16 cellular contexts compared by ENCODE assay signal in the genomic region with DNA sequence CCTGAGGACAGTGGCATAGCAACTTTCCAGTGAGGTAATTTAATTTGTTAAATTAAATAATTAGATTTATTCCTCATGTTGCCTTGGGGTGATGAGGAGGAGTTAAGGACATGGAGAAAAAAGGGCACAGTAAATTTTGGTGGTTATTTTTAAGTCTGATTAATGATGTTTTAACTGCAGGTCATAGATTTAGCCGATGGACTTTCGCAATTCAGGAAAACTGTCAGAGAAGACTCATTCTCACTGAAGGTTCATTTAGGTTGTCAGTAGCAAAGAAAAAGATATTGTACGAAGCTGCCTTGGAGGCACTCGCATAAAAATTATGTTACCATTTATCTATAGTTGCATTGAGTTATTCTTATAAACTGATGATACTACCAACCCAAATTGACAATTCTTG.
"Had no signal": no experiment of that assay in that cellular context is flagged by ENCODE, and none has a peak within 500 bp of the region (broad histone marks: within the 10 kb centered on the region; RNA-seq: fewer than 3 reads in every experiment).

No MANE protein-coding gene starts in this region.

- H3K9me3 ChIP-seq: ascending aorta, colonic mucosa, pancreas, spleen, upper lobe of right lung had no signal

- H3K4me1 ChIP-seq: ascending aorta, colonic mucosa, pancreas, spleen, upper lobe of right lung had no signal

- H3K27me3 ChIP-seq: ascending aorta, colonic mucosa, pancreas, spleen, upper lobe of right lung had no signal

- H3K4me3 ChIP-seq: ascending aorta, colonic mucosa, pancreas, spleen, upper lobe of right lung had no signal

- H3K36me3 ChIP-seq: ascending aorta, colonic mucosa, pancreas, spleen, upper lobe of right lung had no signal

- ATAC-seq: activated naive CD8-positive, alpha-beta T cell treated with anti-CD3 and anti-CD28 coated beads, Interleukin-2, amount 50 U/mL, for 24 hours; activated T-cell treated with anti-CD3 and anti-CD28 coated beads, Interleukin-2, amount 50 U/mL, for 4 hours; naive thymus-derived CD8-positive, alpha-beta T cell; pancreas; sciatic nerve; stimulated activated naive B cell treated with anti-CD40 and anti-IgM and Interleukin-4, amounts not matched to agents 10 μg/mL and 1 μg/mL and 100 μg/mL, for 72 hours; upper lobe of right lung; WTC11 had no signal

- H3K27ac ChIP-seq: ascending aorta, colonic mucosa, pancreas, spleen, upper lobe of right lung had no signal

- DNase-seq: activated CD4-positive, alpha-beta memory T cell treated with anti-CD3 and anti-CD28 coated beads, Interleukin-2, amount 10 ng/mL, durations not matched to agents 7 days and 5 days; activated CD4-positive, alpha-beta T cell treated with anti-CD3 and anti-CD28 coated beads for 4 hours; activated effector memory CD4-positive, alpha-beta T cell treated with Interleukin-2 at 50 U/mL for 16 hours; activated naive CD4-positive, alpha-beta T cell treated with anti-CD3 and anti-CD28 coated beads, Interleukin-2, amount 10 ng/mL, durations not matched to agents 7 days and 5 days; activated naive CD8-positive, alpha-beta T cell treated with anti-CD3 and anti-CD28 coated beads, Interleukin-2, amount 50 U/mL, for 24 hours; activated T-cell treated with anti-CD3 and anti-CD28 coated beads, Interleukin-2, amount 50 U/mL, for 4 hours; colonic mucosa; mesendoderm; naive thymus-derived CD8-positive, alpha-beta T cell; pancreas; spleen; stimulated activated naive B cell treated with anti-CD40 and anti-IgM and Interleukin-4, amounts not matched to agents 10 μg/mL and 1 μg/mL and 100 μg/mL, for 72 hours; upper lobe of right lung had no signal
